Comparison of ENCODE assay signal across 1 cellular context in the genomic region with DNA sequence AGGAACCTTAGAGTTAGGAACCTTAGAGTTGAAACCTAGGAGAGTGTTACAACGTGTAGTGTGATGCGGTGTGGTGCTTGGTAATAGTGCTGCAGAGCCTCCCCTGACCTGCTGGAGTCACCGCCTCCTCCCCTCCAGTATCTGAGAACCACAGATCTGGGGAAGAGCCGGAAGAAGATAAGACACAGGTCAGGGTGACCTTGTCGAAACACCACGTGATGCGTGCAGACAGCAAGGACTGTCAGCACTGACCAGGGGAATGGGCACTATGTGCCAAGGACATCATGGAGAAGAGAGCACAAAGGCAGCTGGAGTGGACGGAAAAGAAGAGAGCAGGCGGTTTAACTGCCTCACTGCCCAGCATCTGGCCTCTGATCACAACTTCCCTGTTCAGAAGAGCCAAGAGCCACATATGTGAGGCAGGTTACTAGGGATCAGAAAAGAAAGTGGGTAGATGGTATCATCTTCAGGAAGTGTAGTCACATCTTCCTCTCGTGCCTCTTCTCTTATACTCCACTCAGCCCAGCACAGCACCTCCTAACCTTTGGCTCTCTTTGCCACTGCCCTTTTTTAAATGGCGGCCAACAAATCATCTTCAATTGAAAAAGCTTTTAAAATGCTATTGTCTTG.
TF ChIP-seq lines count a peak whose summit lies in the region.

No MANE protein-coding gene starts in this region.

TF ChIP-seq in K562, 482 proteins besides CTCF, POLR2A, EP300 and RAD21 (continued from another document):
- TF ChIP-seq ZNF778 (CRISPR knock-in tag; IDR thresholded peaks at IDR 0.05), result no peak
- no peak for TF ChIP-seq SPI1 (IDR thresholded peaks at IDR 0.05; ENCODE audit: borderline replicate concordance, low read depth, low read length)
- TF ChIP-seq ELF1 (tag; IDR thresholded peaks at IDR 0.05), result peak; percentile 63
